8 cellular contexts compared by ENCODE assay signal in the genomic region with DNA sequence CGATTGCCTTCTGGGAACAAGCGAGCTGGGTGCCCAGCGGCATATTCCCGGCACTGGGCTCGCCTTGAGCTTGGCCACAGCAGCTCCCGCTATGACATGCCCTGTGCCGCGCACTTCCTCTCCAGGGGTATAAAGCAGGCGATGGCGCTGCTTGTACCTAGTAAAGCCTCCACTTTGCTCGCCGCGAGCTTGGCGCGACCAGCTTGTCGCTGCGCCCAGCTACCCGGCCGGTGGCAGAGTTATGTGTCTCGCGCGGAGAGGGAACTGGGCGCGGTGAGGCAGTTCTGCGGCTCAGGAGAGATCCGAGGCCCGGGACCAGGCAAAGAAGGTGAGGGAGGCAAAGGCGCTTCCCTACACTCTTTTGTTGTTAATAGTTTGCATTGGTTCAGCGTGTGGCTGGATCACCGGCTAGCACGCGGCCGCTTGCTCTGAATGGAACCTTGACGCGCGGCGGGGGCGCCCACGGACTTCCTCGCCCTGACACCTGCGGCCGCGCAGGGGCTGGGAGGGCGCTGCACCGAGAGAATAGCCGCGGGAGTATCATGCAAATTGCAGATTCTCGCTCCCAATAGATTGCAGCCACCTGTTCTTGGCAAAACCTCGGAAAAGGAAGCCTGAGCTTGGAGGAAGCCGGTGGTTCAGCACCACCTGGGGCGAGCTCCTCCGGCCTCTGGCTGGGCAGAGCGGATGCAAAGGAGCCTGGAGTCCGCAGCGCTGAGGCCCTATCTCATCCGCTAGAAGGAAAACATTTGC. TPM values are rescaled to one million over a fixed set of nuclear protein-coding genes. Genes with fewer than 3 reads are reported as not detected.
DNase-seq lines count a peak whose midpoint lies in the region; ATAC-seq lines count a peak whose summit lies in the region.

No MANE protein-coding gene starts in this region.

- peaks cover 0 to 2% of the 10 kb centered on the region in 2 donors for H3K9me3 ChIP-seq in neuronal stem cell (replicated peaks in 1 of 2; ENCODE audit: control insufficient read depth in 2 of 2, insufficient read depth in 1 of 2, low read depth in 1 of 2, low read length in 2 of 2)

- no peak overlapping the region for H3K4ac ChIP-seq in neuronal stem cell (ENCODE audit: low read length)

- H3K4me3 ChIP-seq in neuronal stem cell (ENCODE audit: low read length in 2 of 2): peak overlapping the region; percentile 40 to 66

- H2BK5ac ChIP-seq in neuronal stem cell (ENCODE audit: low read length): no peak overlapping the region

- no CpG with 5 or more reads among the region's 56 CpGs for WGBS in neuronal stem cell (ENCODE audit: extremely low coverage in 2 of 2, insufficient read length in 2 of 2, insufficient replicate concordance in 1 of 2), 2 donors

- peaks cover 69% of the 10 kb centered on the region for H3K27me3 Mint-ChIP-seq in dendritic cell treated with granulocyte-macrophage colony-stimulating factor and Interleukin-4, amounts not matched to agents 40 ng/mL and 50 ng/mL, for 4 days

- peaks cover 12 to 15% of the 10 kb centered on the region in 2 donors for H3K4me1 ChIP-seq in neuronal stem cell (ENCODE audit: control insufficient read depth in 2 of 2, insufficient read depth in 1 of 2, low read depth in 1 of 2, low read length in 2 of 2)

- H3K4me3 Mint-ChIP-seq in dendritic cell treated with granulocyte-macrophage colony-stimulating factor and Interleukin-4, amounts not matched to agents 40 ng/mL and 50 ng/mL, for 4 days: peak overlapping the region; percentile 67

- peak overlapping the region; percentile 97 for H2AFZ ChIP-seq in neuronal stem cell (ENCODE audit: low read length)

- H3K27ac Mint-ChIP-seq in dendritic cell treated with granulocyte-macrophage colony-stimulating factor and Interleukin-4, amounts not matched to agents 40 ng/mL and 50 ng/mL, for 4 days: peak overlapping the region; percentile 50

- peaks cover 40% of the 10 kb centered on the region for H3K4me1 Mint-ChIP-seq in dendritic cell treated with granulocyte-macrophage colony-stimulating factor and Interleukin-4, amounts not matched to agents 40 ng/mL and 50 ng/mL, for 4 days (ENCODE audit: low read depth)

- no peak overlapping the region for H3K14ac ChIP-seq in neuronal stem cell (ENCODE audit: low read length)

- H4K91ac ChIP-seq in neuronal stem cell (ENCODE audit: low read depth, low read length, poor library complexity): no peak overlapping the region

- H4K8ac ChIP-seq in neuronal stem cell (ENCODE audit: low read depth, low read length): no peak overlapping the region

- no peak overlapping the region for H2BK120ac ChIP-seq in neuronal stem cell (ENCODE audit: low read depth, low read length)

- peaks cover 7% of the 10 kb centered on the region for H3K79me1 ChIP-seq in neuronal stem cell (ENCODE audit: low read depth, low read length)

- no peaks in the 10 kb centered on the region for H3K9me3 Mint-ChIP-seq in dendritic cell treated with granulocyte-macrophage colony-stimulating factor and Interleukin-4, amounts not matched to agents 40 ng/mL and 50 ng/mL, for 4 days

- peak; percentile 29 for DNase-seq in EL
- peak; percentile 81 for DNase-seq in NCI-H526 treated with DMSO at 0.1 percent for 48 hours (lab: John Stamatoyannopoulos, UW)
- peak; percentile 62 for DNase-seq in neuronal stem cell (ENCODE audit: low spot score)
- no peak for DNase-seq in anterior cingulate cortex (lab: John Stamatoyannopoulos, UW)
- no peak for DNase-seq in pons (ENCODE audit: low spot score)

- peak overlapping the region; percentile 63 for H3K9ac ChIP-seq in neuronal stem cell (ENCODE audit: low read depth, low read length, poor library complexity)

- H3K27ac ChIP-seq in neuronal stem cell (replicated peaks; ENCODE audit: low read length): no peak overlapping the region

- peak overlapping the region; percentile 10 for H3K23ac ChIP-seq in neuronal stem cell (ENCODE audit: low read depth, low read length, poor library complexity)

- no peak overlapping the region for H2BK12ac ChIP-seq in neuronal stem cell (ENCODE audit: low read length)

- ATAC-seq in GM21390 (IDR thresholded peaks at IDR 0.05; ENCODE audit: unreplicated experiment) (no peak), GM19328 (IDR thresholded peaks at IDR 0.05; ENCODE audit: unreplicated experiment) (no peak)

- intact Hi-C loops in dendritic cell treated with granulocyte-macrophage colony-stimulating factor and Interleukin-4, amounts not matched to agents 40 ng/mL and 50 ng/mL, for 4 days (cut with micrococcal nuclease): loop anchor here (5.0 kb wide), 1 partner anchor 779 kb away; a partner anchor contains a TSS

- peaks cover 22% of the 10 kb centered on the region for H3K36me3 Mint-ChIP-seq in dendritic cell treated with granulocyte-macrophage colony-stimulating factor and Interleukin-4, amounts not matched to agents 40 ng/mL and 50 ng/mL, for 4 days (ENCODE audit: low read depth)

- peaks cover 2 to 14% of the 10 kb centered on the region in 2 donors for H3K36me3 ChIP-seq in neuronal stem cell (replicated peaks in 1 of 2; ENCODE audit: control insufficient read depth in 2 of 2, insufficient read depth in 2 of 2, low read length in 2 of 2)

- peak overlapping the region; percentile 62 for H3K18ac ChIP-seq in neuronal stem cell (ENCODE audit: low read length)

- peak overlapping the region; percentile 76 for H3K4me2 ChIP-seq in neuronal stem cell (ENCODE audit: insufficient read depth, low read length, poor library complexity, severe bottlenecking)

- peak overlapping the region; percentile 50 for H2BK15ac ChIP-seq in neuronal stem cell (ENCODE audit: low read length)

- H2AK5ac ChIP-seq in neuronal stem cell (ENCODE audit: low read depth, low read length): no peak overlapping the region

- H3K27me3 ChIP-seq in neuronal stem cell (ENCODE audit: control insufficient read depth in 3 of 3, insufficient read depth in 3 of 3, low read depth in 1 of 3, low read length in 3 of 3): peaks cover 44 to 74% (median 66%) of the 10 kb centered on the region in 3 experiments

RNA-seq across cellular contexts. Expression of a gene that starts 3.0 kb away (rescaled TPM):
- polyA plus RNA-seq in neuronal stem cell (2013, experiment 1 of 2): 104 TPM
- polyA plus RNA-seq in neuronal stem cell (2013, experiment 2 of 2): 108 TPM

RNA-seq across cellular contexts. Expression of a gene that starts 3.2 kb away (rescaled TPM):
- polyA plus RNA-seq in neuronal stem cell (2013, experiment 1 of 2): not detected
- not detected for polyA plus RNA-seq in neuronal stem cell (2013, experiment 2 of 2)

RNA-seq across cellular contexts. Expression of a gene that starts 15.4 kb away (rescaled TPM):
- polyA plus RNA-seq in neuronal stem cell (2013, experiment 1 of 2): not detected
- polyA plus RNA-seq in neuronal stem cell (2013, experiment 2 of 2): not detected

Comparison
In these comparisons a context has a peak if more than half of its experiments do, and no peak if none do; other contexts are left out.
1. DNase-seq: peak in EL (single experiment), NCI-H526 treated with DMSO at 0.1 percent for 48 hours (single experiment) and neuronal stem cell (single experiment); none in anterior cingulate cortex (0 of 58) and pons (single experiment).